Comparison of ENCODE assay signal across 33 cellular contexts in genomic region chr7:45588466-45588865, GRCh38.
"Had no signal": no experiment of that assay in that cellular context is flagged by ENCODE, and none has a peak within 500 bp of the region (broad histone marks: within the 10 kb centered on the region; RNA-seq: fewer than 3 reads in every experiment).

No MANE protein-coding gene starts in this region.

- H3K4me1 ChIP-seq: adrenal gland, body of pancreas, breast epithelium, SJSA1 had no signal

- H3K4me2 ChIP-seq: SK-N-SH had no signal

- H3K9ac ChIP-seq: SK-N-SH had no signal

- H3K27ac ChIP-seq: adrenal gland, body of pancreas, breast epithelium, SJSA1 had no signal

- DNase-seq: activated CD4-positive, alpha-beta memory T cell treated with anti-CD3 and anti-CD28 coated beads, Interleukin-2, amount 10 ng/mL, durations not matched to agents 7 days and 5 days; activated CD4-positive, alpha-beta T cell treated with anti-CD3 and anti-CD28 coated beads for 48 hours; activated CD8-positive, alpha-beta memory T cell treated with anti-CD3 and anti-CD28 coated beads for 24 hours; activated CD8-positive, alpha-beta memory T cell treated with anti-CD3 and anti-CD28 coated beads, Interleukin-2, amount 10 ng/mL, durations not matched to agents 7 days and 5 days; activated CD8-positive, alpha-beta memory T cell treated with anti-CD3 and anti-CD28 coated beads, Interleukin-2, amount 50 U/mL, for 48 hours; activated gamma-delta T cell treated with Interleukin-2 at 50 U/mL for 16 hours; activated naive CD4-positive, alpha-beta T cell treated with anti-CD3 and anti-CD28 coated beads for 36 hours; activated T-cell treated with anti-CD3 and anti-CD28 coated beads, Interleukin-2, amount 50 U/mL, for 48 hours; adrenal gland; body of pancreas; caudate nucleus; Kasumi-1; KG1; MG63; NCI-H1048; NCI-H1105 treated with DMSO at 0.1 percent for 48 hours; NCI-H1436; NCI-H1694; NCI-H1930; NCI-H2081 treated with DMSO at 0.1 percent for 48 hours; NCI-H226; NCI-H446 treated with DMSO at 0.1 percent for 48 hours; NCI-H524; SHP77 treated with DMSO at 0.1 percent for 48 hours; SK-N-SH had no signal

- H3K27me3 ChIP-seq: adrenal gland, body of pancreas, breast epithelium, MG63, SJSA1 had no signal

- H3K36me3 ChIP-seq: adrenal gland, breast epithelium, MG63, SJSA1 had no signal

- H3K4me3 ChIP-seq: adrenal gland, body of pancreas, breast epithelium, MG63, SJSA1 had no signal

- H3K9me3 ChIP-seq: adrenal gland, body of pancreas, breast epithelium, MG63, SJSA1, SK-N-SH had no signal

- FAIRE-seq: astrocyte, TTC549 had no signal

- ATAC-seq: activated CD4-positive, CD25-positive, alpha-beta regulatory T cell treated with anti-CD3 and anti-CD28 coated beads, Interleukin-2, amount 50 U/mL, for 24 hours; activated CD8-positive, alpha-beta memory T cell treated with anti-CD3 and anti-CD28 coated beads, Interleukin-2, amount 10 ng/mL, durations not matched to agents 7 days and 5 days; activated naive CD4-positive, alpha-beta T cell treated with anti-CD3 and anti-CD28 coated beads, Interleukin-2, amount 50 U/mL, for 72 hours; activated T-helper 17 cell treated with anti-CD3 and anti-CD28 coated beads, Interleukin-2, amount 50 U/mL, for 72 hours; body of pancreas; WTC11 had no signal
